ENCODE assay signal across 18 cellular contexts in the genomic region with DNA sequence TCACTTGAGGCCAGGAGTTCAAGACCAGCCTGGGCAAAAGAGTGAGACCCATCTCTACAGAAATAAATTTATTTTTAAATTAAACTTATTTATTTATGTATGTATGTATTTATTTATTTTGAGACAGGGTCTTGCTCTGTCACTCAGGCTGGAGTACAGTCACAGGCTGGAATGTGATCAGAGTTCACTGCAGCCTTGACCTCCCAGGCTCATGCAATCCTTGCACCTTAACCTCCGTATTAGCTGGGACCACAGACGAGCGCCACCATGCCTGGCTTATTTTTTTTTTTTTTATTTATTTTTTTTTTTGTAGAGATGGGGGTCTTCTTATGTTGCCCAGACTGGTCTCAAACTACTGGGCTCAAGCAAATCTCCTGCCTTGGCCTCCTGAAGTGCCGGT.
"Had no signal": no experiment of that assay in that cellular context is flagged by ENCODE, and none has a peak within 500 bp of the region (broad histone marks: within the 10 kb centered on the region; RNA-seq: fewer than 3 reads in every experiment).

No MANE protein-coding gene starts in this region.

- H3K36me3 ChIP-seq: colonic mucosa, esophagus muscularis mucosa, heart right ventricle, left lung, lower lobe of right lung had no signal

- H3K9me3 ChIP-seq: colonic mucosa, esophagus muscularis mucosa, heart right ventricle, left lung, lower lobe of right lung, mucosa of descending colon had no signal

- H3K27me3 ChIP-seq: colonic mucosa, esophagus muscularis mucosa, foreskin keratinocyte had no signal

- H3K27ac Mint-ChIP-seq: dendritic cell treated with granulocyte-macrophage colony-stimulating factor and Interleukin-4, amounts not matched to agents 40 ng/mL and 50 ng/mL, for 4 days; effector memory CD8-positive, alpha-beta T cell; mesothelial cell of epicardium had no signal

- H3K36me3 Mint-ChIP-seq: mesothelial cell of epicardium had no signal

- H3K4me3 Mint-ChIP-seq: dendritic cell treated with granulocyte-macrophage colony-stimulating factor and Interleukin-4, amounts not matched to agents 40 ng/mL and 50 ng/mL, for 4 days; effector memory CD8-positive, alpha-beta T cell; mesothelial cell of epicardium had no signal

- H3K27ac ChIP-seq: colonic mucosa, esophagus muscularis mucosa, foreskin keratinocyte, heart right ventricle, left lung, lower lobe of right lung had no signal

- DNase-seq: colonic mucosa; cortex of kidney; effector CD8-positive, alpha-beta T cell; effector memory CD8-positive, alpha-beta T cell; foreskin keratinocyte; glutamatergic neuron; head of caudate nucleus; heart right ventricle; hippocampal formation; left cardiac atrium; left lung; left ventricle myocardium superior; lower lobe of right lung; mesenchymal stem cell; mucosa of descending colon had no signal

- ATAC-seq: effector memory CD8-positive, alpha-beta T cell; foreskin keratinocyte; heart right ventricle; left cardiac atrium; left lung; left ventricle myocardium superior; lower lobe of right lung; mucosa of descending colon had no signal

- H3K4me3 ChIP-seq: colonic mucosa, esophagus muscularis mucosa, heart right ventricle, left lung, lower lobe of right lung, mucosa of descending colon had no signal

- H3K9me3 Mint-ChIP-seq: dendritic cell treated with granulocyte-macrophage colony-stimulating factor and Interleukin-4, amounts not matched to agents 40 ng/mL and 50 ng/mL, for 4 days; effector memory CD8-positive, alpha-beta T cell; mesothelial cell of epicardium had no signal
